Comparison of ENCODE assay signal across 29 cellular contexts in genomic region chr2:39521876-39522517, GRCh38.
DNase-seq lines count a peak whose midpoint lies in the region; ATAC-seq, FAIRE-seq and TF ChIP-seq lines count a peak whose summit lies in the region.
"Had no signal": no experiment of that assay in that cellular context is flagged by ENCODE, and none has a peak within 500 bp of the region (broad histone marks: within the 10 kb centered on the region; RNA-seq: fewer than 3 reads in every experiment).

No MANE protein-coding gene starts in this region.

- no peak overlapping the region for H3K27ac ChIP-seq in HEK293 (ENCODE audit: extremely low read depth, low read depth, low read length)
- H3K27ac ChIP-seq in K562 (ENCODE audit: extremely low read depth, low read depth, low read length), result no peak overlapping the region
- H3K27ac ChIP-seq: BLaER1, foreskin keratinocyte, tibial nerve had no signal

- CTCF ChIA-PET in HEK293 (lab: Yijun Ruan, JAX), result interaction anchor here (0.6 kb wide), 1 partner anchor 112 kb away, joined by 3 read pairs; no protein-coding TSS in a partner anchor
- CTCF ChIA-PET in K562 (lab: Yijun Ruan, JAX; ENCODE audit: low intra/inter-chr PET ratio), result no interaction called here

- 56% methylated on average over 4 of the region's 4 CpGs for WGBS in K562 (ENCODE audit: insufficient coverage, low coverage, missing lambda C conversion rate)

- no peak for TF ChIP-seq CTCF in HEK293 (tag by site-specific recombination; IDR thresholded peaks at IDR 0.05)
- no peak for TF ChIP-seq CTCF in K562 (IDR thresholded peaks at IDR 0.05 in 2 of 3, conservative IDR thresholded peaks at IDR 0.05 in 1 of 3; ENCODE audit: insufficient read depth in 2 of 3, low read depth in 1 of 3, low read length in 3 of 3)

- H3K36me3 ChIP-seq in HEK293 (ENCODE audit: control insufficient read depth in 2 of 2, insufficient read depth in 1 of 2, low read length in 2 of 2), result no peaks in the 10 kb centered on the region
- H3K36me3 ChIP-seq in K562 (ENCODE audit: control insufficient read depth, insufficient read depth, low read length), result no peaks in the 10 kb centered on the region
- H3K36me3 ChIP-seq in iPS-15b (ENCODE audit: control insufficient read depth, insufficient read depth, low read length), result no peaks in the 10 kb centered on the region
- H3K36me3 ChIP-seq: HAP-1, heart left ventricle had no signal

- intact Hi-C loops in K562 (cut with micrococcal nuclease), result no loop called here

- no peaks in the 10 kb centered on the region for H3K9me1 ChIP-seq in K562 (ENCODE audit: control insufficient read depth, insufficient read depth, low read length)

- H3K4me1 ChIP-seq in HEK293 (ENCODE audit: control insufficient read depth, insufficient read depth, low read length) (no peaks in the 10 kb centered on the region), K562 (replicated peaks in 1 of 2; ENCODE audit: control insufficient read depth in 2 of 2, insufficient read depth in 2 of 2, low read length in 2 of 2) (peaks cover 0 to 16% of the 10 kb centered on the region in 2 experiments; a peak in 3 of 5 replicates), iPS-15b (ENCODE audit: control insufficient read depth, insufficient read depth, low read length) (peaks cover 2% of the 10 kb centered on the region)
- H3K4me1 ChIP-seq: tibial nerve had no signal

- no peaks in the 10 kb centered on the region for H4K20me1 ChIP-seq in K562 (replicated peaks; ENCODE audit: control insufficient read depth, insufficient read depth, low read length)
- H4K20me1 ChIP-seq: BLaER1 had no signal

- H3K9ac ChIP-seq in K562 (ENCODE audit: insufficient read depth in 1 of 2, low read depth in 2 of 2, low read length in 2 of 2) (no peak overlapping the region), iPS-15b (ENCODE audit: low read depth, low read length) (no peak overlapping the region)
- H3K9ac ChIP-seq: BLaER1 had no signal

- in situ Hi-C loops in K562 (cut with MboI), result no loop called here

- POLR2A ChIA-PET in HEK293 (lab: Yijun Ruan, JAX) (no interaction called here), K562 (lab: Yijun Ruan, JAX) (no interaction called here)

- H3K4me3 ChIP-seq in HEK293 (ENCODE audit: low read depth, low read length) (no peak overlapping the region), K562 (no peak overlapping the region), iPS-15b (ENCODE audit: low read depth, low read length) (peak overlapping the region; percentile 9)
- H3K4me3 ChIP-seq: BLaER1, HAP-1, heart left ventricle, smooth muscle cell, tibial nerve had no signal

- no peaks in the 10 kb centered on the region for H3K79me2 ChIP-seq in K562 (ENCODE audit: control insufficient read depth, insufficient read depth, low read length)

- no peak for TF ChIP-seq RAD21 in K562 (CRISPR knock-in tag; conservative IDR thresholded peaks at IDR 0.05 in 1 of 2, IDR thresholded peaks at IDR 0.05 in 1 of 2)

- BruUV-seq in K562 (replicated peaks; lab: Mats Ljungman, UMichigan), result no TSS peak

- H3K27me3 ChIP-seq in K562 (ENCODE audit: control insufficient read depth in 2 of 2, insufficient read depth in 2 of 2, low read length in 2 of 2) (no peaks in the 10 kb centered on the region), iPS-15b (ENCODE audit: control insufficient read depth, insufficient read depth, low read length) (no peaks in the 10 kb centered on the region)
- H3K27me3 ChIP-seq: BLaER1, foreskin keratinocyte, heart left ventricle, tibial nerve had no signal

- no peak overlapping the region for H3K4me2 ChIP-seq in K562 (ENCODE audit: insufficient read depth, low read length)
- H3K4me2 ChIP-seq: BLaER1, smooth muscle cell had no signal

- DNase-seq in K562 (ENCODE audit: extremely low read depth in 1 of 4, low spot score in 3 of 4) (no peak), renal cortical epithelial cell (ENCODE audit: low read depth) (peak; percentile 49), NCI-H2196 treated with DMSO at 0.1 percent for 48 hours (lab: John Stamatoyannopoulos, UW; ENCODE audit: unreplicated experiment) (no peak)
- DNase-seq: activated CD4-positive, alpha-beta T cell treated with anti-CD3 and anti-CD28 coated beads for 36 hours; activated CD8-positive, alpha-beta T cell treated with anti-CD3 and anti-CD28 coated beads, Interleukin-2, amount 10 ng/mL, durations not matched to agents 7 days and 5 days; activated effector memory CD4-positive, alpha-beta T cell treated with Interleukin-2 at 50 U/mL for 16 hours; activated naive CD8-positive, alpha-beta T cell treated with anti-CD3 and anti-CD28 coated beads for 36 hours; activated T-cell treated with anti-CD3 and anti-CD28 coated beads for 4 hours; DMS79; foreskin keratinocyte; heart left ventricle; Kasumi-1; NCI-H1092; NCI-H1694 treated with DMSO at 0.1 percent for 48 hours; NCI-H2171; NCI-H510A treated with DMSO at 0.1 percent for 48 hours; PC-3; SHP77; stimulated activated CD4-positive, alpha-beta T cell treated with anti-CD3 and anti-CD28 coated beads, Interleukin-2, amount 100 ng/mL, for 24 hours had no signal

- no peak for FAIRE-seq in K562 (lab: Jason Lieb, UNC)
- FAIRE-seq: astrocyte, GM18507 had no signal

- no peak for TF ChIP-seq POLR2A in K562 (conservative IDR thresholded peaks at IDR 0.05)

- H3K9me3 ChIP-seq in HEK293 (ENCODE audit: control insufficient read depth, insufficient read depth, low read depth, low read length) (no peaks in the 10 kb centered on the region), K562 (replicated peaks; ENCODE audit: control insufficient read depth, insufficient read depth, low read depth, low read length) (peaks cover 7% of the 10 kb centered on the region), iPS-15b (ENCODE audit: control insufficient read depth, insufficient read depth, low read length) (peaks cover 18% of the 10 kb centered on the region)

- no peak overlapping the region for H2AFZ ChIP-seq in K562 (ENCODE audit: low read depth, low read length)

- no peak for TF ChIP-seq EP300 in K562 (IDR thresholded peaks at IDR 0.05; ENCODE audit: low read length)

- ATAC-seq in K562, result no peak
- no peak for ATAC-seq in GM19397 (IDR thresholded peaks at IDR 0.05; ENCODE audit: unreplicated experiment)
- no peak for ATAC-seq in HG02571 (IDR thresholded peaks at IDR 0.05; ENCODE audit: unreplicated experiment)
- ATAC-seq: activated CD4-positive, alpha-beta T cell treated with anti-CD3 and anti-CD28 coated beads for 36 hours; activated CD8-positive, alpha-beta T cell treated with anti-CD3 and anti-CD28 coated beads, Interleukin-2, amount 10 ng/mL, durations not matched to agents 7 days and 5 days; foreskin keratinocyte; heart left ventricle; PC-3 had no signal

TF ChIP-seq in HEK293, 187 proteins besides CTCF, POLR2A, EP300 and RAD21 (continues in another document):
- TF ChIP-seq ZNF777 (tag by site-specific recombination; IDR thresholded peaks at IDR 0.05; ENCODE audit: borderline replicate concordance) (no peak), ZNF658 (tag by site-specific recombination; IDR thresholded peaks at IDR 0.05) (no peak), ZNF548 (tag by site-specific recombination; IDR thresholded peaks at IDR 0.05) (no peak), AEBP2 (tag by site-specific recombination; IDR thresholded peaks at IDR 0.05; ENCODE audit: borderline replicate concordance) (no peak), ZNF585B (tag by site-specific recombination; IDR thresholded peaks at IDR 0.05) (peak; percentile 85), ZSCAN16 (tag by site-specific recombination; IDR thresholded peaks at IDR 0.05) (no peak)

TF ChIP-seq in K562, 482 proteins besides CTCF, POLR2A, EP300 and RAD21 (continues in another document):
- TF ChIP-seq TRIM28 (IDR thresholded peaks at IDR 0.05) (0 out of 2 replicates have a peak, but pooled peaks have one; percentile 51), NFIC (IDR thresholded peaks at IDR 0.05) (peak; percentile 80), CBX1 (IDR thresholded peaks at IDR 0.05; ENCODE audit: low read depth) (no peak)
- TF ChIP-seq, protein P1, sequence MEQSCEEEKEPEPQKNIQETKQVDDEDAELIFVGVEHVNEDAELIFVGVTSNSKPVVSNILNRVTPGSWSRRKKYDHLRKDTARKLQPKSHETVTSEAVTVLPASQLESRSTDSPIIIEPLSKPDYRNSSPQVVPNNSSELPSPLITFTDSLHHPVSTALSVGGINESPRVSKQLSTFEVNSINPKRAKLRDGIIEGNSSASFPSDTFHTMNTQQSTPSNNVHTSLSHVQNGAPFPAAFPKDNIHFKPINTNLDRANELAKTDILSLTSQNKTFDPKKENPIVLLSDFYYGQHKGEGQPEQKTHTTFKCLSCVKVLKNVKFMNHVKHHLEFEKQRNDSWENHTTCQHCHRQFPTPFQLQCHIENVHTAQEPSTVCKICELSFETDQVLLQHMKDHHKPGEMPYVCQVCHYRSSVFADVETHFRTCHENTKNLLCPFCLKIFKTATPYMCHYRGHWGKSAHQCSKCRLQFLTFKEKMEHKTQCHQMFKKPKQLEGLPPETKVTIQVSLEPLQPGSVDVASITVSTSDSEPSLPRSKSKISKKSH (CRISPR knock-in tag; IDR thresholded peaks at IDR 0.05), result no peak
- TF ChIP-seq, protein P2, sequence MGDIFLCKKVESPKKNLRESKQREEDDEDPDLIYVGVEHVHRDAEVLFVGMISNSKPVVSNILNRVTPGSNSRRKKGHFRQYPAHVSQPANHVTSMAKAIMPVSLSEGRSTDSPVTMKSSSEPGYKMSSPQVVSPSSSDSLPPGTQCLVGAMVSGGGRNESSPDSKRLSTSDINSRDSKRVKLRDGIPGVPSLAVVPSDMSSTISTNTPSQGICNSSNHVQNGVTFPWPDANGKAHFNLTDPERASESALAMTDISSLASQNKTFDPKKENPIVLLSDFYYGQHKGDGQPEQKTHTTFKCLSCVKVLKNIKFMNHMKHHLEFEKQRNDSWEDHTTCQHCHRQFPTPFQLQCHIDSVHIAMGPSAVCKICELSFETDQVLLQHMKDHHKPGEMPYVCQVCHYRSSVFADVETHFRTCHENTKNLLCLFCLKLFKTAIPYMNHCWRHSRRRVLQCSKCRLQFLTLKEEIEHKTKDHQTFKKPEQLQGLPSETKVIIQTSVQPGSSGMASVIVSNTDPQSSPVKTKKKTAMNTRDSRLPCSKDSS (IDR thresholded peaks at IDR 0.05; ENCODE audit: low read depth, partially characterized antibody), result peak; percentile 38

Comparison
In these comparisons a context has a peak if more than half of its experiments do, and no peak if none do; other contexts are left out.
1. Of the 44 proteins assayed by ChIP-seq in both K562 and HEK293: peak only in K562: TRIM28; only in HEK293: SETDB1; in both: none; in neither: 42.